ENCODE assay signal across 22 cellular contexts in genomic region chr4:39330353-39330752, GRCh38.
"Had no signal": no experiment of that assay in that cellular context is flagged by ENCODE, and none has a peak within 500 bp of the region (broad histone marks: within the 10 kb centered on the region; RNA-seq: fewer than 3 reads in every experiment).

No MANE protein-coding gene starts in this region.

- H3K27ac Mint-ChIP-seq: activated CD8-positive, alpha-beta T cell treated with anti-CD3 and anti-CD28 coated beads for 36 hours; activated naive CD8-positive, alpha-beta T cell treated with anti-CD3 and anti-CD28 coated beads, Interleukin-2, amount 10 ng/mL, durations not matched to agents 7 days and 5 days; activated T-helper 17 cell treated with anti-CD3 and anti-CD28 coated beads, Interleukin-2, amount 50 U/mL, for 72 hours; endodermal cell; stimulated activated memory B cell treated with anti-CD40 and anti-IgM and Interleukin-4, amounts not matched to agents 10 μg/mL and 1 μg/mL and 100 μg/mL, for 72 hours; T-helper 17 cell had no signal

- H3K4me3 Mint-ChIP-seq: activated CD8-positive, alpha-beta T cell treated with anti-CD3 and anti-CD28 coated beads for 36 hours; activated naive CD8-positive, alpha-beta T cell treated with anti-CD3 and anti-CD28 coated beads, Interleukin-2, amount 10 ng/mL, durations not matched to agents 7 days and 5 days; activated T-helper 17 cell treated with anti-CD3 and anti-CD28 coated beads, Interleukin-2, amount 50 U/mL, for 72 hours; endodermal cell; naive thymus-derived CD4-positive, alpha-beta T cell; stimulated activated memory B cell treated with anti-CD40 and anti-IgM and Interleukin-4, amounts not matched to agents 10 μg/mL and 1 μg/mL and 100 μg/mL, for 72 hours; T-helper 17 cell had no signal

- H3K27me3 Mint-ChIP-seq: activated CD8-positive, alpha-beta T cell treated with anti-CD3 and anti-CD28 coated beads for 36 hours; activated naive CD8-positive, alpha-beta T cell treated with anti-CD3 and anti-CD28 coated beads, Interleukin-2, amount 10 ng/mL, durations not matched to agents 7 days and 5 days; activated T-helper 17 cell treated with anti-CD3 and anti-CD28 coated beads, Interleukin-2, amount 50 U/mL, for 72 hours; naive thymus-derived CD4-positive, alpha-beta T cell; stimulated activated memory B cell treated with anti-CD40 and anti-IgM and Interleukin-4, amounts not matched to agents 10 μg/mL and 1 μg/mL and 100 μg/mL, for 72 hours; T-helper 17 cell had no signal

- H3K27me3 ChIP-seq: body of pancreas, dorsolateral prefrontal cortex, foreskin keratinocyte, neutrophil, spleen, testis had no signal

- H3K4me3 ChIP-seq: body of pancreas, dorsolateral prefrontal cortex, spleen, testis had no signal

- H3K9me3 ChIP-seq: body of pancreas, neutrophil, spleen, testis had no signal

- ATAC-seq: activated CD8-positive, alpha-beta T cell treated with anti-CD3 and anti-CD28 coated beads for 36 hours; activated T-helper 17 cell treated with anti-CD3 and anti-CD28 coated beads, Interleukin-2, amount 50 U/mL, for 72 hours; body of pancreas; foreskin keratinocyte; naive thymus-derived CD4-positive, alpha-beta T cell; stimulated activated memory B cell treated with anti-CD40 and anti-IgM and Interleukin-4, amounts not matched to agents 10 μg/mL and 1 μg/mL and 100 μg/mL, for 72 hours; T-helper 17 cell had no signal

- DNase-seq: activated CD4-positive, alpha-beta T cell treated with anti-CD3 and anti-CD28 coated beads for 48 hours; activated CD8-positive, alpha-beta T cell treated with anti-CD3 and anti-CD28 coated beads for 36 hours; activated naive CD4-positive, alpha-beta T cell treated with Interleukin-2 at 50 U/mL for 16 hours; activated naive CD8-positive, alpha-beta T cell treated with anti-CD3 and anti-CD28 coated beads, Interleukin-2, amount 10 ng/mL, durations not matched to agents 7 days and 5 days; activated T-cell treated with anti-CD3 and anti-CD28 coated beads, Interleukin-2, amount 50 U/mL, for 1 hour; body of pancreas; caudate nucleus; dorsolateral prefrontal cortex; endodermal cell; foreskin keratinocyte; hypothalamus; islet precursor cell; naive thymus-derived CD4-positive, alpha-beta T cell; spleen; stimulated activated CD4-positive, alpha-beta T cell treated with anti-CD3 and anti-CD28 coated beads, Interleukin-4, amount 100 ng/mL, for 4 hours; T-helper 17 cell; testis had no signal

- H3K4me1 ChIP-seq: foreskin keratinocyte, testis had no signal

- H3K27ac ChIP-seq: body of pancreas, epithelial cell of prostate, foreskin keratinocyte, neutrophil, spleen, testis had no signal

- H3K9me3 Mint-ChIP-seq: activated CD8-positive, alpha-beta T cell treated with anti-CD3 and anti-CD28 coated beads for 36 hours; activated naive CD8-positive, alpha-beta T cell treated with anti-CD3 and anti-CD28 coated beads, Interleukin-2, amount 10 ng/mL, durations not matched to agents 7 days and 5 days; activated T-helper 17 cell treated with anti-CD3 and anti-CD28 coated beads, Interleukin-2, amount 50 U/mL, for 72 hours; endodermal cell; naive thymus-derived CD4-positive, alpha-beta T cell; stimulated activated memory B cell treated with anti-CD40 and anti-IgM and Interleukin-4, amounts not matched to agents 10 μg/mL and 1 μg/mL and 100 μg/mL, for 72 hours had no signal

- FAIRE-seq: colon had no signal
